In genomic region chr6:137904822-137905617, GRCh38 we compare ENCODE assay signal across 1 cellular context.
TF ChIP-seq lines count a peak whose summit lies in the region.

No MANE protein-coding gene starts in this region.

TF ChIP-seq in K562, 482 proteins besides CTCF, POLR2A, EP300 and RAD21 (continued from another document and continues in another):
- TF ChIP-seq HMGXB4 (CRISPR knock-in tag; IDR thresholded peaks at IDR 0.05) (no peak), CBX3 (IDR thresholded peaks at IDR 0.05; ENCODE audit: borderline replicate concordance in 1 of 2, low read length in 2 of 2) (no peak), KDM2B (CRISPR knock-in tag; IDR thresholded peaks at IDR 0.05) (no peak), TAF7 (tag; IDR thresholded peaks at IDR 0.05) (no peak), ZNF77 (CRISPR knock-in tag; IDR thresholded peaks at IDR 0.05) (no peak), L3MBTL2 (IDR thresholded peaks at IDR 0.05) (0 out of 2 replicates have a peak, but pooled peaks have one; percentile 1), FOXK1 (CRISPR knock-in tag; IDR thresholded peaks at IDR 0.05; ENCODE audit: borderline replicate concordance) (no peak), FOXP4 (CRISPR knock-in tag; IDR thresholded peaks at IDR 0.05; ENCODE audit: borderline replicate concordance) (no peak), ZNF75A (CRISPR knock-in tag; IDR thresholded peaks at IDR 0.05) (no peak), ELK3 (CRISPR knock-in tag; IDR thresholded peaks at IDR 0.05) (no peak), NR2C2 (CRISPR knock-in tag; IDR thresholded peaks at IDR 0.05) (no peak), NR2C2 (tag; IDR thresholded peaks at IDR 0.05) (peak; percentile 55; the same call in 1 of the 2 replicates), MGA (IDR thresholded peaks at IDR 0.05) (peak; percentile 7), FUS (optimal IDR thresholded peaks at IDR 0.05; ENCODE audit: low read depth, low read length) (no peak), ZNF143 (CRISPR knock-in tag; IDR thresholded peaks at IDR 0.05) (no peak), ZNF449 (CRISPR knock-in tag; IDR thresholded peaks at IDR 0.05) (peak; percentile 56; the same call in 1 of the 2 replicates), RBFOX2 (IDR thresholded peaks at IDR 0.05; ENCODE audit: low read depth, low read length) (peak; percentile 41), CREB5 (CRISPR knock-in tag; IDR thresholded peaks at IDR 0.05) (no peak), BRF2 (IDR thresholded peaks at IDR 0.05; ENCODE audit: borderline replicate concordance, insufficient read depth, insufficient read length) (no peak), KHSRP (IDR thresholded peaks at IDR 0.05) (no peak), MBD2 (IDR thresholded peaks at IDR 0.05; ENCODE audit: borderline replicate concordance, low read depth) (no peak), MECOM (CRISPR knock-in tag; IDR thresholded peaks at IDR 0.05) (0 out of 2 replicates have a peak, but pooled peaks have one; percentile 3), GATAD2A (IDR thresholded peaks at IDR 0.05) (no peak), GATA2 (CRISPR knock-in tag; IDR thresholded peaks at IDR 0.05) (no peak), CTBP1 (IDR thresholded peaks at IDR 0.05; ENCODE audit: borderline replicate concordance) (no peak), KDM5B (IDR thresholded peaks at IDR 0.05; ENCODE audit: insufficient replicate concordance, low read depth, low read length) (no peak), RAD51 (IDR thresholded peaks at IDR 0.05; ENCODE audit: borderline replicate concordance, low read depth) (no peak), ZNF121 (CRISPR knock-in tag; conservative IDR thresholded peaks at IDR 0.05) (no peak), UBTF (IDR thresholded peaks at IDR 0.05; ENCODE audit: borderline replicate concordance in 1 of 2, low read depth in 2 of 2, low read length in 2 of 2) (no peak), TCF15 (CRISPR knock-in tag; IDR thresholded peaks at IDR 0.05) (no peak), DLX4 (CRISPR knock-in tag; IDR thresholded peaks at IDR 0.05) (no peak), ZNF644 (tag; IDR thresholded peaks at IDR 0.05; ENCODE audit: low read depth) (0 out of 2 replicates have a peak, but pooled peaks have one; percentile 50)
